ENCODE assay signal across 13 cellular contexts in genomic region chr21:46287541-46287940, GRCh38. TPM values are rescaled to one million over a fixed set of nuclear protein-coding genes. Genes with fewer than 3 reads are reported as not detected.
DNase-seq lines count a peak whose midpoint lies in the region; ATAC-seq, FAIRE-seq and TF ChIP-seq lines count a peak whose summit lies in the region.
"Had no signal": no experiment of that assay in that cellular context is flagged by ENCODE, and none has a peak within 500 bp of the region (broad histone marks: within the 10 kb centered on the region; RNA-seq: fewer than 3 reads in every experiment).

No MANE protein-coding gene starts in this region.

- no peak overlapping the region for H4K8ac ChIP-seq in mesendoderm (ENCODE audit: low read depth, low read length)

- peak overlapping the region; percentile 10 for H3K56ac ChIP-seq in mesendoderm (ENCODE audit: low read length)

- H3F3A ChIP-seq in GM23338 (replicated peaks; ENCODE audit: low read depth), result peaks cover 30% of the 10 kb centered on the region

- H2AK5ac ChIP-seq in mesendoderm (ENCODE audit: low read length), result no peak overlapping the region

- no peak for TF ChIP-seq POLR2A in A549 (IDR thresholded peaks at IDR 0.05; ENCODE audit: low read length)
- no peak for TF ChIP-seq POLR2A in gastroesophageal sphincter (IDR thresholded peaks at IDR 0.05)

- no peaks in the 10 kb centered on the region for H3K9me3 ChIP-seq in A549
- H3K9me3 ChIP-seq in gastroesophageal sphincter, result no peaks in the 10 kb centered on the region
- H3K9me3 ChIP-seq in right cardiac atrium (ENCODE audit: control insufficient read depth, low read length), result no peaks in the 10 kb centered on the region
- H3K9me3 ChIP-seq: suprapubic skin had no signal

- peaks cover 51% of the 10 kb centered on the region for H3K79me2 ChIP-seq in GM23338 (replicated peaks; ENCODE audit: insufficient read depth)
- H3K79me2 ChIP-seq in mesendoderm (ENCODE audit: control insufficient read depth, insufficient read depth, low read length), result peaks cover 28% of the 10 kb centered on the region
- H3K79me2 ChIP-seq: parathyroid adenoma had no signal

- H3K4me1 Mint-ChIP-seq in GM23338, result peaks cover 43% of the 10 kb centered on the region
- peaks cover 23% of the 10 kb centered on the region for H3K4me1 Mint-ChIP-seq in activated T-helper 17 cell treated with anti-CD3 and anti-CD28 coated beads, Interleukin-2, amount 50 U/mL, for 72 hours
- H3K4me1 Mint-ChIP-seq in activated T-helper 1 cell treated with anti-CD3 and anti-CD28 coated beads, Interleukin-12 subunit alpha, Interleukin-12 subunit beta, Interleukin-2, Interleukin-4 antibody, amounts not matched to agents 30 ng/mL and 10 ng/mL and 1 ng/mL, durations not matched to agents 14 hours and 24 hours and 36 hours (ENCODE audit: low read depth), result peaks cover 50% of the 10 kb centered on the region

- H3K4ac ChIP-seq in mesendoderm (ENCODE audit: low read depth, low read length), result no peak overlapping the region

- FAIRE-seq in A549 (lab: Jason Lieb, UNC), result no peak
- FAIRE-seq: endometrium had no signal

- no peak overlapping the region for H3K9ac ChIP-seq in mesendoderm (ENCODE audit: low read length)
- H3K9ac ChIP-seq: parathyroid adenoma had no signal

- TF ChIP-seq EP300 in A549 (IDR thresholded peaks at IDR 0.05) (no peak), gastroesophageal sphincter (IDR thresholded peaks at IDR 0.05) (no peak)

- H2BK15ac ChIP-seq in mesendoderm (replicated peaks; ENCODE audit: low read depth), result no peak overlapping the region

- peak overlapping the region; percentile 84 for H3K4me2 ChIP-seq in A549
- H3K4me2 ChIP-seq in GM23338, result peak overlapping the region; percentile 91
- H3K4me2 ChIP-seq in mesendoderm (ENCODE audit: low read length), result no peak overlapping the region

- H4K20me1 ChIP-seq in GM23338 (replicated peaks; ENCODE audit: insufficient read depth), result peaks cover 24% of the 10 kb centered on the region

- ATAC-seq in A549 (no peak), GM23338 (no peak), gastroesophageal sphincter (no peak), right cardiac atrium (no peak)
- no peak for ATAC-seq in activated T-helper 17 cell treated with anti-CD3 and anti-CD28 coated beads, Interleukin-2, amount 50 U/mL, for 72 hours (replicated peaks)
- ATAC-seq: Right ventricle myocardium inferior had no signal

- POLR2A ChIA-PET in A549 (lab: Yijun Ruan, JAX), result no interaction called here

- H3K27ac Mint-ChIP-seq in GM23338, result peak overlapping the region; percentile 91
- H3K27ac Mint-ChIP-seq in activated T-helper 17 cell treated with anti-CD3 and anti-CD28 coated beads, Interleukin-2, amount 50 U/mL, for 72 hours, result no peak overlapping the region
- no peak overlapping the region for H3K27ac Mint-ChIP-seq in activated T-helper 1 cell treated with anti-CD3 and anti-CD28 coated beads, Interleukin-12 subunit alpha, Interleukin-12 subunit beta, Interleukin-2, Interleukin-4 antibody, amounts not matched to agents 30 ng/mL and 10 ng/mL and 1 ng/mL, durations not matched to agents 14 hours and 24 hours and 36 hours

- H3K4me3 ChIP-seq in A549 (no peak overlapping the region; the same call in 2 of the 3 replicates), GM23338 (peak overlapping the region; percentile 83), mesendoderm (ENCODE audit: low read length) (no peak overlapping the region), gastroesophageal sphincter (no peak overlapping the region), right cardiac atrium (ENCODE audit: low read length) (no peak overlapping the region)

- no peak overlapping the region for H2BK5ac ChIP-seq in mesendoderm (ENCODE audit: low read length)

- DNase-seq in A549 (ENCODE audit: low read depth in 1 of 2, low spot score in 1 of 2), result no peak
- no peak for DNase-seq in GM23338 (ENCODE audit: low spot score)
- no peak for DNase-seq in mesendoderm
- DNase-seq in activated CD4-positive, CD25-positive, alpha-beta regulatory T cell treated with anti-CD3 and anti-CD28 coated beads, Interleukin-2, amount 50 U/mL, for 72 hours, result no peak
- DNase-seq in activated T-helper 1 cell treated with anti-CD3 and anti-CD28 coated beads, Interleukin-12 subunit alpha, Interleukin-12 subunit beta, Interleukin-2, Interleukin-4 antibody, amounts not matched to agents 30 ng/mL and 10 ng/mL and 1 ng/mL, durations not matched to agents 14 hours and 24 hours and 36 hours (ENCODE audit: low spot score), result no peak
- no peak for DNase-seq in right cardiac atrium

- H4K5ac ChIP-seq in mesendoderm (ENCODE audit: low read length), result no peak overlapping the region

- H2AFZ ChIP-seq in GM23338, result no peak overlapping the region

- no peak overlapping the region for H3K18ac ChIP-seq in mesendoderm (ENCODE audit: low read length)

- intact Hi-C loops in activated T-helper 1 cell treated with anti-CD3 and anti-CD28 coated beads, Interleukin-12 subunit alpha, Interleukin-12 subunit beta, Interleukin-2, Interleukin-4 antibody, amounts not matched to agents 30 ng/mL and 10 ng/mL and 1 ng/mL, durations not matched to agents 14 hours and 24 hours and 36 hours (cut with micrococcal nuclease), result loop anchor here (5.0 kb wide), 1 partner anchor 145 kb away; no protein-coding TSS in a partner anchor
- intact Hi-C loops in right cardiac atrium (cut with DNase I), result loop anchor here in 3 of 4 donors (2.0 to 10.0 kb wide), 3 partner anchors 37 to 313 kb away; partner anchors contain the start of genes FTCD (in 1 of the 3) and PCNT (in 1 of the 3)

- TF ChIP-seq CTCF in A549 (IDR thresholded peaks at IDR 0.05), result no peak
- TF ChIP-seq CTCF in GM23338 (conservative IDR thresholded peaks at IDR 0.05; ENCODE audit: low read depth in 2 of 2), result no peak
- TF ChIP-seq CTCF in gastroesophageal sphincter (IDR thresholded peaks at IDR 0.05), result no peak

- H3K23ac ChIP-seq in mesendoderm (ENCODE audit: low read length), result no peak overlapping the region

- peak overlapping the region; percentile 91 for H3K4me3 Mint-ChIP-seq in GM23338
- peak overlapping the region; percentile 92 for H3K4me3 Mint-ChIP-seq in activated T-helper 17 cell treated with anti-CD3 and anti-CD28 coated beads, Interleukin-2, amount 50 U/mL, for 72 hours
- H3K4me3 Mint-ChIP-seq in activated T-helper 1 cell treated with anti-CD3 and anti-CD28 coated beads, Interleukin-12 subunit alpha, Interleukin-12 subunit beta, Interleukin-2, Interleukin-4 antibody, amounts not matched to agents 30 ng/mL and 10 ng/mL and 1 ng/mL, durations not matched to agents 14 hours and 24 hours and 36 hours, result no peak overlapping the region

- H2BK120ac ChIP-seq in mesendoderm (ENCODE audit: low read depth, low read length), result no peak overlapping the region

- H3K4me1 ChIP-seq in A549, result peaks cover 21% of the 10 kb centered on the region
- peaks cover 46% of the 10 kb centered on the region for H3K4me1 ChIP-seq in GM23338 (ENCODE audit: insufficient read depth)
- peaks cover 6% of the 10 kb centered on the region for H3K4me1 ChIP-seq in mesendoderm (ENCODE audit: control insufficient read depth, low read depth, low read length)
- H3K4me1 ChIP-seq in gastroesophageal sphincter, result peaks cover 19 to 38% (median 26%) of the 10 kb centered on the region in 3 donors
- peaks cover 4% of the 10 kb centered on the region for H3K4me1 ChIP-seq in right cardiac atrium (ENCODE audit: control insufficient read depth, insufficient read depth, low read length)

- peaks cover 6% of the 10 kb centered on the region for H3K79me1 ChIP-seq in mesendoderm (ENCODE audit: low read length)

- H3K9me2 ChIP-seq in GM23338 (ENCODE audit: insufficient read depth), result no peaks in the 10 kb centered on the region

- TF ChIP-seq RAD21 in A549 (conservative IDR thresholded peaks at IDR 0.05 in 1 of 2, IDR thresholded peaks at IDR 0.05 in 1 of 2), result no peak

- H3K36me3 Mint-ChIP-seq in GM23338 (ENCODE audit: low read depth), result peaks cover 47% of the 10 kb centered on the region
- peaks cover 53% of the 10 kb centered on the region for H3K36me3 Mint-ChIP-seq in activated T-helper 17 cell treated with anti-CD3 and anti-CD28 coated beads, Interleukin-2, amount 50 U/mL, for 72 hours (ENCODE audit: low read depth)
- H3K36me3 Mint-ChIP-seq in activated T-helper 1 cell treated with anti-CD3 and anti-CD28 coated beads, Interleukin-12 subunit alpha, Interleukin-12 subunit beta, Interleukin-2, Interleukin-4 antibody, amounts not matched to agents 30 ng/mL and 10 ng/mL and 1 ng/mL, durations not matched to agents 14 hours and 24 hours and 36 hours (ENCODE audit: low read depth), result peaks cover 46% of the 10 kb centered on the region

- H3K27me3 ChIP-seq in GM23338 (ENCODE audit: insufficient read depth), result no peaks in the 10 kb centered on the region
- no peaks in the 10 kb centered on the region for H3K27me3 ChIP-seq in mesendoderm (ENCODE audit: insufficient read depth, low read length, poor library complexity)
- H3K27me3 ChIP-seq in gastroesophageal sphincter, result no peaks in the 10 kb centered on the region
- H3K27me3 ChIP-seq in right cardiac atrium (ENCODE audit: control insufficient read depth, insufficient read depth), result no peaks in the 10 kb centered on the region
- H3K27me3 ChIP-seq: suprapubic skin had no signal

- WGBS in A549 (ENCODE audit: missing lambda C conversion rate), result 84% methylated on average over 10 of the region's 10 CpGs
- WGBS in mesendoderm (ENCODE audit: extremely low coverage, insufficient coverage, low lambda C conversion rate), result no CpG with 5 or more reads among the region's 10 CpGs
- 60 to 88% methylated on average over 5 to 10 of the region's 10 CpGs for WGBS in gastroesophageal sphincter (ENCODE audit: low coverage in 1 of 2), 2 donors
- 92% methylated on average over 10 of the region's 10 CpGs for WGBS in right cardiac atrium

- CTCF ChIA-PET in A549 (lab: Yijun Ruan, JAX), result no interaction called here

- H3K27ac ChIP-seq in A549 (peak overlapping the region in 1 of 2 experiments; percentile 99; a peak in 1 of 6 replicates), GM23338 (ENCODE audit: low read depth) (peak overlapping the region; percentile 96), mesendoderm (ENCODE audit: low read depth, low read length) (no peak overlapping the region), gastroesophageal sphincter (no peak overlapping the region), right cardiac atrium (ENCODE audit: low read length) (no peak overlapping the region)

- H3K9me3 Mint-ChIP-seq in GM23338, result no peaks in the 10 kb centered on the region
- no peaks in the 10 kb centered on the region for H3K9me3 Mint-ChIP-seq in activated T-helper 17 cell treated with anti-CD3 and anti-CD28 coated beads, Interleukin-2, amount 50 U/mL, for 72 hours
- no peaks in the 10 kb centered on the region for H3K9me3 Mint-ChIP-seq in activated T-helper 1 cell treated with anti-CD3 and anti-CD28 coated beads, Interleukin-12 subunit alpha, Interleukin-12 subunit beta, Interleukin-2, Interleukin-4 antibody, amounts not matched to agents 30 ng/mL and 10 ng/mL and 1 ng/mL, durations not matched to agents 14 hours and 24 hours and 36 hours

- peaks cover 8% of the 10 kb centered on the region for H3K27me3 Mint-ChIP-seq in GM23338 (ENCODE audit: insufficient read depth, low read depth, poor library complexity)
- H3K27me3 Mint-ChIP-seq in activated T-helper 17 cell treated with anti-CD3 and anti-CD28 coated beads, Interleukin-2, amount 50 U/mL, for 72 hours, result no peaks in the 10 kb centered on the region
- H3K27me3 Mint-ChIP-seq in activated T-helper 1 cell treated with anti-CD3 and anti-CD28 coated beads, Interleukin-12 subunit alpha, Interleukin-12 subunit beta, Interleukin-2, Interleukin-4 antibody, amounts not matched to agents 30 ng/mL and 10 ng/mL and 1 ng/mL, durations not matched to agents 14 hours and 24 hours and 36 hours (ENCODE audit: insufficient read depth), result no peaks in the 10 kb centered on the region
- H3K27me3 Mint-ChIP-seq: B cell had no signal

- peaks cover 10% of the 10 kb centered on the region for H3K36me3 ChIP-seq in GM23338 (ENCODE audit: insufficient read depth)
- no peaks in the 10 kb centered on the region for H3K36me3 ChIP-seq in mesendoderm (ENCODE audit: control insufficient read depth, insufficient read depth, low read length)
- H3K36me3 ChIP-seq in gastroesophageal sphincter, result peaks cover 0 to 32% of the 10 kb centered on the region in 2 donors

RNA-seq across cellular contexts. Expression of gene YBEY, which starts 1.4 kb away (rescaled TPM):
- polyA plus RNA-seq in A549 (2011; rRNA removed) (36.6 and 45.4 TPM in 2 replicates), A549 (2017; fragmentation: RNase III; extraction: RNeasy Plus Mini Kit Qiagen cat#74134 plus additional on column Dnase treatment) (31.8 to 33.7 TPM (median 32.4 TPM) in 3 replicates), GM23338 (2016; fragmentation: Nextera tagmentation; extraction: Ambion mirVana) (28.1 and 34.0 TPM in 2 replicates), right cardiac atrium (10.2 TPM)
- polyA plus RNA-seq in A549 (2012; cell fraction: cytosol; rRNA removed), result 26.8 and 28.8 TPM in 2 replicates
- 9.4 and 16.1 TPM in 2 replicates for polyA plus RNA-seq in A549 (2012; cell fraction: nucleus; rRNA removed)
- polyA minus RNA-seq in A549 (2011; rRNA and poly(A)+ RNA removed), result 10.0 and 10.5 TPM in 2 replicates
- total RNA-seq in GM23338 (2014; rRNA removed; shearing (Covaris generic)), result 31.8 and 33.0 TPM in 2 replicates
- 10 to 100 TPM in 1 of 2 donors, 1 to 10 TPM in 1; 7.0 to 14.8 TPM for total RNA-seq in activated T-helper 17 cell treated with anti-CD3 and anti-CD28 coated beads, Interleukin-2, amount 50 U/mL, for 72 hours
- 16.0 TPM for polyA plus RNA-seq in mesendoderm (2013, experiment 1 of 2)
- polyA plus RNA-seq in mesendoderm (2013, experiment 2 of 2), result 16.8 TPM
- total RNA-seq in gastroesophageal sphincter (10 to 100 TPM in 3 of 4 donors, 1 to 10 TPM in 1; 6.1 to 16.3 (median 13.3) TPM), right cardiac atrium (10 to 100 TPM; 13.9 to 18.5 (median 16.4) TPM)
- total RNA-seq in activated T-helper 1 cell treated with anti-CD3 and anti-CD28 coated beads, Interleukin-12 subunit alpha, Interleukin-12 subunit beta, Interleukin-2, Interleukin-4 antibody, amounts not matched to agents 30 ng/mL and 10 ng/mL and 1 ng/mL, durations not matched to agents 14 hours and 24 hours and 36 hours, result 16.7 and 17.6 TPM in 2 replicates

RNA-seq across cellular contexts. Expression of gene MCM3AP, which starts 2.1 kb away (rescaled TPM):
- polyA plus RNA-seq in A549 (2011; rRNA removed) (43.6 and 45.3 TPM in 2 replicates), A549 (2017; fragmentation: RNase III; extraction: RNeasy Plus Mini Kit Qiagen cat#74134 plus additional on column Dnase treatment) (38.2 to 42.9 TPM (median 41.2 TPM) in 3 replicates), GM23338 (2016; fragmentation: Nextera tagmentation; extraction: Ambion mirVana) (39.2 and 44.4 TPM in 2 replicates), right cardiac atrium (26.0 TPM)
- 25.1 and 29.8 TPM in 2 replicates for polyA plus RNA-seq in A549 (2012; cell fraction: cytosol; rRNA removed)
- polyA plus RNA-seq in A549 (2012; cell fraction: nucleus; rRNA removed), result 81.2 and 99.4 TPM in 2 replicates
- polyA minus RNA-seq in A549 (2011; rRNA and poly(A)+ RNA removed), result 45.1 and 69.0 TPM in 2 replicates
- 123 and 167 TPM in 2 replicates for total RNA-seq in GM23338 (2014; rRNA removed; shearing (Covaris generic))
- total RNA-seq in activated T-helper 17 cell treated with anti-CD3 and anti-CD28 coated beads, Interleukin-2, amount 50 U/mL, for 72 hours, result 100 to 1,000 TPM; 105 to 118 TPM
- polyA plus RNA-seq in mesendoderm (2013, experiment 1 of 2), result 47.2 TPM
- 48.1 TPM for polyA plus RNA-seq in mesendoderm (2013, experiment 2 of 2)
- total RNA-seq in gastroesophageal sphincter (10 to 100 TPM; 61.6 to 95.4 (median 71.7) TPM), right cardiac atrium (10 to 100 TPM; 59.4 to 62.1 (median 60.6) TPM)
- total RNA-seq in activated T-helper 1 cell treated with anti-CD3 and anti-CD28 coated beads, Interleukin-12 subunit alpha, Interleukin-12 subunit beta, Interleukin-2, Interleukin-4 antibody, amounts not matched to agents 30 ng/mL and 10 ng/mL and 1 ng/mL, durations not matched to agents 14 hours and 24 hours and 36 hours, result 131 and 137 TPM in 2 replicates

RNA-seq across cellular contexts. Expression of gene C21orf58, which starts 36.1 kb away (rescaled TPM):
- polyA plus RNA-seq in A549 (2011; rRNA removed) (3.2 TPM in 2 replicates), A549 (2017; fragmentation: RNase III; extraction: RNeasy Plus Mini Kit Qiagen cat#74134 plus additional on column Dnase treatment) (7.4 to 8.7 TPM (median 8.5 TPM) in 3 replicates), GM23338 (2016; fragmentation: Nextera tagmentation; extraction: Ambion mirVana) (22.4 and 23.9 TPM in 2 replicates), right cardiac atrium (1.4 TPM)
- polyA plus RNA-seq in A549 (2012; cell fraction: cytosol; rRNA removed), result 9.2 and 10.8 TPM in 2 replicates
- 44.4 and 52.1 TPM in 2 replicates for polyA plus RNA-seq in A549 (2012; cell fraction: nucleus; rRNA removed)
- 5.6 and 6.8 TPM in 2 replicates for polyA minus RNA-seq in A549 (2011; rRNA and poly(A)+ RNA removed)
- 14.9 and 17.7 TPM in 2 replicates for total RNA-seq in GM23338 (2014; rRNA removed; shearing (Covaris generic))
- total RNA-seq in activated T-helper 17 cell treated with anti-CD3 and anti-CD28 coated beads, Interleukin-2, amount 50 U/mL, for 72 hours, result 10 to 100 TPM; 21.4 to 24.3 TPM
- polyA plus RNA-seq in mesendoderm (2013, experiment 1 of 2), result 7.3 TPM
- 7.5 TPM for polyA plus RNA-seq in mesendoderm (2013, experiment 2 of 2)
- total RNA-seq in gastroesophageal sphincter (1 to 10 TPM in 2 of 4 donors, under 1 TPM in 2; 0.13 to 2.8 (median 1.2) TPM), right cardiac atrium (1 to 10 TPM in 3 of 4 donors, under 1 TPM in 1; 0.84 to 2.1 (median 1.7) TPM)
- 26.7 and 26.9 TPM in 2 replicates for total RNA-seq in activated T-helper 1 cell treated with anti-CD3 and anti-CD28 coated beads, Interleukin-12 subunit alpha, Interleukin-12 subunit beta, Interleukin-2, Interleukin-4 antibody, amounts not matched to agents 30 ng/mL and 10 ng/mL and 1 ng/mL, durations not matched to agents 14 hours and 24 hours and 36 hours

RNA-seq across cellular contexts. Expression of gene PCNT, which starts 36.4 kb away (rescaled TPM):
- polyA plus RNA-seq in A549 (2011; rRNA removed) (11.1 and 11.5 TPM in 2 replicates), A549 (2017; fragmentation: RNase III; extraction: RNeasy Plus Mini Kit Qiagen cat#74134 plus additional on column Dnase treatment) (13.3 to 15.5 TPM (median 14.6 TPM) in 3 replicates), GM23338 (2016; fragmentation: Nextera tagmentation; extraction: Ambion mirVana) (39.6 and 46.1 TPM in 2 replicates), right cardiac atrium (20.8 TPM)
- 12.0 and 16.7 TPM in 2 replicates for polyA plus RNA-seq in A549 (2012; cell fraction: cytosol; rRNA removed)
- 49.5 and 57.4 TPM in 2 replicates for polyA plus RNA-seq in A549 (2012; cell fraction: nucleus; rRNA removed)
- 13.9 and 21.1 TPM in 2 replicates for polyA minus RNA-seq in A549 (2011; rRNA and poly(A)+ RNA removed)
- 38.4 and 39.6 TPM in 2 replicates for total RNA-seq in GM23338 (2014; rRNA removed; shearing (Covaris generic))
- 10 to 100 TPM; 44.8 to 70.9 TPM for total RNA-seq in activated T-helper 17 cell treated with anti-CD3 and anti-CD28 coated beads, Interleukin-2, amount 50 U/mL, for 72 hours
- polyA plus RNA-seq in mesendoderm (2013, experiment 1 of 2), result 13.6 TPM
- 12.3 TPM for polyA plus RNA-seq in mesendoderm (2013, experiment 2 of 2)
- total RNA-seq in gastroesophageal sphincter (10 to 100 TPM; 24.3 to 31.1 (median 27.3) TPM), right cardiac atrium (10 to 100 TPM; 25.3 to 29.6 (median 27.9) TPM)
- total RNA-seq in activated T-helper 1 cell treated with anti-CD3 and anti-CD28 coated beads, Interleukin-12 subunit alpha, Interleukin-12 subunit beta, Interleukin-2, Interleukin-4 antibody, amounts not matched to agents 30 ng/mL and 10 ng/mL and 1 ng/mL, durations not matched to agents 14 hours and 24 hours and 36 hours, result 58.4 and 59.7 TPM in 2 replicates

RNA-seq across cellular contexts. Expression of gene LSS, which starts 59.0 kb away (rescaled TPM):
- polyA plus RNA-seq in A549 (2011; rRNA removed), result 9.5 and 13.2 TPM in 2 replicates
- polyA plus RNA-seq in A549 (2012; cell fraction: cytosol; rRNA removed), result 14.9 and 20.4 TPM in 2 replicates
- 61.9 and 62.9 TPM in 2 replicates for polyA plus RNA-seq in A549 (2012; cell fraction: nucleus; rRNA removed)
- polyA plus RNA-seq in A549 (2017; fragmentation: RNase III; extraction: RNeasy Plus Mini Kit Qiagen cat#74134 plus additional on column Dnase treatment), result 13.1 to 22.0 TPM (median 19.7 TPM) in 3 replicates
- polyA minus RNA-seq in A549 (2011; rRNA and poly(A)+ RNA removed), result 14.6 and 15.3 TPM in 2 replicates
- 216 and 237 TPM in 2 replicates for total RNA-seq in GM23338 (2014; rRNA removed; shearing (Covaris generic))
- 49.3 and 55.0 TPM in 2 replicates for polyA plus RNA-seq in GM23338 (2016; fragmentation: Nextera tagmentation; extraction: Ambion mirVana)
- total RNA-seq in activated T-helper 17 cell treated with anti-CD3 and anti-CD28 coated beads, Interleukin-2, amount 50 U/mL, for 72 hours, result 10 to 100 TPM; 30.8 to 43.8 TPM
- 61.8 TPM for polyA plus RNA-seq in mesendoderm (2013, experiment 1 of 2)
- 61.9 TPM for polyA plus RNA-seq in mesendoderm (2013, experiment 2 of 2)
- 100 to 1,000 TPM in 1 of 4 donors, 10 to 100 TPM in 3; 57.7 to 104 (median 85.7) TPM for total RNA-seq in gastroesophageal sphincter
- 15.8 and 17.0 TPM in 2 replicates for total RNA-seq in activated T-helper 1 cell treated with anti-CD3 and anti-CD28 coated beads, Interleukin-12 subunit alpha, Interleukin-12 subunit beta, Interleukin-2, Interleukin-4 antibody, amounts not matched to agents 30 ng/mL and 10 ng/mL and 1 ng/mL, durations not matched to agents 14 hours and 24 hours and 36 hours
- total RNA-seq in right cardiac atrium, result 10 to 100 TPM; 55.0 to 91.9 (median 79.7) TPM
- polyA plus RNA-seq in right cardiac atrium, result 34.1 TPM
